In genomic region chr9:38141751-38142150, GRCh38 we compare ENCODE assay signal across 12 cellular contexts.
DNase-seq lines count a peak whose midpoint lies in the region; ATAC-seq, FAIRE-seq and TF ChIP-seq lines count a peak whose summit lies in the region.
"Had no signal": no experiment of that assay in that cellular context is flagged by ENCODE, and none has a peak within 500 bp of the region (broad histone marks: within the 10 kb centered on the region; RNA-seq: fewer than 3 reads in every experiment).

No MANE protein-coding gene starts in this region.

- H3K9ac ChIP-seq in K562 (ENCODE audit: insufficient read depth in 1 of 2, low read depth in 2 of 2, low read length in 2 of 2), result no peak overlapping the region

- in situ Hi-C loops in K562 (cut with MboI), result no loop called here

- no peak for TF ChIP-seq POLR2A in K562 (conservative IDR thresholded peaks at IDR 0.05)

- no peak for TF ChIP-seq EP300 in K562 (IDR thresholded peaks at IDR 0.05; ENCODE audit: low read length)

- no peaks in the 10 kb centered on the region for H4K20me1 ChIP-seq in K562 (replicated peaks; ENCODE audit: control insufficient read depth, insufficient read depth, low read length)

- H3K27ac ChIP-seq in K562 (ENCODE audit: extremely low read depth, low read depth, low read length) (no peak overlapping the region), left lung (no peak overlapping the region)

- H3K9me3 ChIP-seq in K562 (replicated peaks; ENCODE audit: control insufficient read depth, insufficient read depth, low read depth, low read length) (no peaks in the 10 kb centered on the region), left lung (no peaks in the 10 kb centered on the region)

- ATAC-seq in HG03520 (IDR thresholded peaks at IDR 0.05; ENCODE audit: unreplicated experiment) (peak; percentile 40), K562 (no peak), left lung (peak; percentile 35)

- no peak overlapping the region for H3K4me3 ChIP-seq in K562
- H3K4me3 ChIP-seq in left lung, result no peak overlapping the region

- DNase-seq in AG08396 (ENCODE audit: low spot score), result peak; percentile 56
- no peak for DNase-seq in K562 (ENCODE audit: extremely low read depth in 1 of 4, low spot score in 3 of 4)
- no peak for DNase-seq in left lung
- DNase-seq in NCI-H187 (lab: John Stamatoyannopoulos, UW), result no peak
- no peak for DNase-seq in activated effector memory CD4-positive, alpha-beta T cell treated with anti-CD3 and anti-CD28 coated beads, Interleukin-2, amount 50 U/mL, for 16 hours
- no peak for DNase-seq in epidermal melanocyte (ENCODE audit: insufficient read length, low spot score)
- no peak for DNase-seq in stimulated activated CD4-positive, alpha-beta T cell treated with anti-CD3 and anti-CD28 coated beads, Interleukin-15, amount 100 ng/mL, for 24 hours
- DNase-seq: activated T-cell treated with anti-CD3 and anti-CD28 coated beads, Interleukin-2, amount 50 U/mL, for 1 hour; CD4-positive, alpha-beta T cell; hippocampal formation; NCI-H2029 had no signal

- TF ChIP-seq CTCF in K562 (IDR thresholded peaks at IDR 0.05 in 2 of 3, conservative IDR thresholded peaks at IDR 0.05 in 1 of 3; ENCODE audit: insufficient read depth in 2 of 3, low read depth in 1 of 3, low read length in 3 of 3) (no peak), left lung (IDR thresholded peaks at IDR 0.05) (no peak)

- intact Hi-C loops in K562 (cut with micrococcal nuclease), result no loop called here
- intact Hi-C loops in left lung (cut with DNase I), result no loop called here

- no peak overlapping the region for H2AFZ ChIP-seq in K562 (ENCODE audit: low read depth, low read length)

- H3K79me2 ChIP-seq in K562 (ENCODE audit: control insufficient read depth, insufficient read depth, low read length), result no peaks in the 10 kb centered on the region

- 0% methylated on average over 4 of the region's 4 CpGs for WGBS in K562 (ENCODE audit: insufficient coverage, low coverage, missing lambda C conversion rate)

- peaks cover 39 to 53% of the 10 kb centered on the region in 2 experiments for H3K27me3 ChIP-seq in K562 (ENCODE audit: control insufficient read depth in 2 of 2, insufficient read depth in 2 of 2, low read length in 2 of 2)
- peaks cover 0 to 21% of the 10 kb centered on the region in 2 donors for H3K27me3 ChIP-seq in left lung

- no peaks in the 10 kb centered on the region for H3K9me1 ChIP-seq in K562 (ENCODE audit: control insufficient read depth, insufficient read depth, low read length)

- no peak for TF ChIP-seq RAD21 in K562 (CRISPR knock-in tag; conservative IDR thresholded peaks at IDR 0.05 in 1 of 2, IDR thresholded peaks at IDR 0.05 in 1 of 2)

- no peak overlapping the region for H3K4me2 ChIP-seq in K562 (ENCODE audit: insufficient read depth, low read length)

- CTCF ChIA-PET in K562 (lab: Yijun Ruan, JAX; ENCODE audit: low intra/inter-chr PET ratio), result no interaction called here

- H3K4me1 ChIP-seq in K562 (replicated peaks in 1 of 2; ENCODE audit: control insufficient read depth in 2 of 2, insufficient read depth in 2 of 2, low read length in 2 of 2), result no peaks in the 10 kb centered on the region
- H3K4me1 ChIP-seq in left lung, result peaks cover 0 to 4% of the 10 kb centered on the region in 2 donors

- no peak for FAIRE-seq in K562 (lab: Jason Lieb, UNC)

- POLR2A ChIA-PET in K562 (lab: Yijun Ruan, JAX), result interaction anchor here (0.5 kb wide), 1 partner anchor 12 kb away, joined by 3 read pairs; no protein-coding TSS in a partner anchor

- H3K36me3 ChIP-seq in K562 (ENCODE audit: control insufficient read depth, insufficient read depth, low read length) (no peaks in the 10 kb centered on the region), left lung (no peaks in the 10 kb centered on the region)

- BruUV-seq in K562 (replicated peaks; lab: Mats Ljungman, UMichigan), result no TSS peak

TF ChIP-seq in K562, 482 proteins besides CTCF, POLR2A, EP300 and RAD21:
- TF ChIP-seq FOSL1 (tag; conservative IDR thresholded peaks at IDR 0.05) (peak; percentile 56), MAZ (CRISPR knock-in tag; conservative IDR thresholded peaks at IDR 0.05 in 1 of 2, IDR thresholded peaks at IDR 0.05 in 1 of 2) (no peak)
